ENCODE assay signal across 17 cellular contexts in the genomic region with DNA sequence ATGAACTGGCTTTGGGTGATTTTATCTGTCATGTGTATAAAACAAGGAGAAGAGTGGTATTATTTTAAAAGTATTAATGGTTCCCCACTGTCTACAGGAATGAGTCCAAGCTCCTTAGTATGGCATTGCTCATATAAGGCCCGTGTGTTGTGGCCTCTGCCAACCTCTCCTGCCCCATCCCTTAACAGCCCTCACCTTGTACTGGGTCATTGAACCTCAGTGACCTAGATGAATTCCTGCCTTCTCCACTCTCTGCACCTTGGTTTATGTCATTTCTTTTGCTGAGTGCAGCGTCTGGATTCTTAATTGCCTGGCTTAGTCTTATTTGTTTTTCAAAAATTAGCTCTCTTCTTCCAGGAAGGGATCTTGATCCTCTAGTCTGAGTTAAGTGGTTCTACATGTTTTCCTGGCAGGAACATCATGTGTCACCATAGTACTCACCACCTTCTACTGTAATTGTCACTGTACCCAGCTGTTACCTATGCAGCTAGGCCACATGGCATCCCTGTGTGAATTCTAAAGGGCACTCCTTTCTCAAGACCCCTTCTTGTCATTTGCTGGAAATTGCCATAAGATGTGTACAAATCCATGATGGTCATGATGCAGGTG. TPM values are rescaled to one million over a fixed set of nuclear protein-coding genes. Genes with fewer than 3 reads are reported as not detected.
"Had no signal": no experiment of that assay in that cellular context is flagged by ENCODE, and none has a peak within 500 bp of the region (broad histone marks: within the 10 kb centered on the region; RNA-seq: fewer than 3 reads in every experiment).

No MANE protein-coding gene starts in this region.

- DNase-seq: activated B cell treated with CpG ODN at 0.5 μM for 24 hours; activated CD4-positive, alpha-beta memory T cell treated with anti-CD3 and anti-CD28 coated beads for 36 hours; activated CD4-positive, alpha-beta T cell treated with anti-CD3 and anti-CD28 coated beads for 4 hours; activated naive CD4-positive, alpha-beta T cell treated with Interleukin-2 at 50 U/mL for 16 hours; activated naive CD8-positive, alpha-beta T cell treated with anti-CD3 and anti-CD28 coated beads, Interleukin-2, amount 10 ng/mL, durations not matched to agents 7 days and 5 days; activated T-cell treated with anti-CD3 and anti-CD28 coated beads, Interleukin-2, amount 50 U/mL, for 1 hour; amygdala; effector memory CD8-positive, alpha-beta T cell; islet precursor cell; occipital lobe; stimulated activated CD4-positive, alpha-beta T cell treated with anti-CD3 and anti-CD28 coated beads, Interleukin-2, amount 100 ng/mL, for 48 hours; uterus had no signal

- H2AFZ ChIP-seq: hepatocyte had no signal

- H3K4me1 ChIP-seq: right atrium auricular region, tibial nerve, uterus had no signal

- FAIRE-seq: TTC549 had no signal

- H3K79me2 ChIP-seq: hepatocyte had no signal

- H3K27me3 ChIP-seq: hepatocyte, right atrium auricular region, tibial nerve, uterus had no signal

- H3K9me3 ChIP-seq: right atrium auricular region, tibial nerve, uterus had no signal

- H3K27ac ChIP-seq: hepatocyte, right atrium auricular region, tibial nerve, uterus had no signal

- H3K4me2 ChIP-seq: hepatocyte had no signal

- ATAC-seq: effector memory CD8-positive, alpha-beta T cell had no signal

- H3K4me3 ChIP-seq: hepatocyte, right atrium auricular region, tibial nerve, uterus had no signal

- H3K36me3 ChIP-seq: right atrium auricular region, tibial nerve, uterus had no signal

RNA-seq across cellular contexts. Expression of gene EXPH5, which starts 59.2 kb away (rescaled TPM):
- polyA plus RNA-seq: neural cell had no signal
